ENCODE assay signal across 8 cellular contexts in the genomic region with DNA sequence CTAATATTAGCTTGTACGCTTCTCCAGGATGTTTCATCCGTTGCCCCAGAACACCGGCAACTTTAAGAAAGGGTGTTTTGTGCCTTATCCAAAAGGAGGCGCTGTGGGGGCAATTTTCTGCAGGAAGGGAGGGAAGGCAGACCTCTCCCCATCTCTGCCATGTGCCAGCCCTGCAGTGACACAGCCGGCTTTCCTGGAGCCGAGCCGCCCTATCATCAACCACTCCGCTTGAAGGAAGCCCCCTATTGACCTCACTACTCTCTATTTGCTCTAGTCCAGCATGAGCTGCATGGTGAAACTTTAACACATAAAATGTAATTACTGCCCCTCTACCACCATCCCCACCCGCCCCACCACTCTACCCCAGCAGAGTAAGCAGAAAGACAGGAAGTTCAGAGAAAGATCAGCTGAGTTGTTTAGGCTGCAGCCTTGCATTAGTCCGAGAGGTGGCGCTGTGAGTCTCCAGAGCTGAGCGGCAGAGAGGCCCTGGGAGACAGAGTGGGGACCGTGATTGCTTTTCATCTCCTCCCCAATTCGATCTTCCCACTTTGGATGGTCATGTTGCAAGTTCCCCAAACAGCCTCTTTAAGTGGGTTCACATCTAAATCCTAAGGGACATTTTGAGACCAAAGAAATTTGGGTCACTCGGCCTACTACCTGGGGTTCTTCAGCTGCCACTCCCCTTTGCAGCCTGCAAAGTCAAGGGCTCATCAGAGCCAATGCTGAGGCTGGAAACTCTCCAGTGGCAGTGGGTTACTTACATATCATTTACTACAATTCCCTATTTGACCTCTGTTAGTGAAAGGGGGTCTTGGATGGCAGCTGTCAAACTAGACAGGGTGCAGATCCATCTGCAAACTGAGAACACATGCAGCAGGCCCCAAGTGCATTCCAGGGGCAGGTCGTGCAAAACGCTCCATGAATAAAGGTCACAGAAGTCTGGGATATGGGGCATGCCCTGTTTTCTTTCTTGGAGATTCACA. TPM values are rescaled to one million over a fixed set of nuclear protein-coding genes. Genes with fewer than 3 reads are reported as not detected.
DNase-seq lines count a peak whose midpoint lies in the region; ATAC-seq and TF ChIP-seq lines count a peak whose summit lies in the region.

No MANE protein-coding gene starts in this region.

- TF ChIP-seq POLR2A in thyroid gland (IDR thresholded peaks at IDR 0.05) = no peak

- no peaks in the 10 kb centered on the region for H3K36me3 ChIP-seq in A673 (ENCODE audit: insufficient read depth, low read length, poor library complexity, severe bottlenecking)
- H3K36me3 ChIP-seq in fibroblast of lung (ENCODE audit: control insufficient read depth, insufficient read depth, low read length) = no peaks in the 10 kb centered on the region
- H3K36me3 ChIP-seq in thyroid gland = no peaks in the 10 kb centered on the region

- H4K20me1 ChIP-seq in fibroblast of lung (ENCODE audit: control insufficient read depth, extremely low read depth, insufficient read depth, low read length) = no peaks in the 10 kb centered on the region

- H3K27me3 ChIP-seq in A673 (replicated peaks; ENCODE audit: insufficient read depth, low read depth, low read length, poor library complexity) (no peaks in the 10 kb centered on the region), fibroblast of lung (ENCODE audit: control insufficient read depth, insufficient read depth, low read length) (no peaks in the 10 kb centered on the region), thyroid gland (no peaks in the 10 kb centered on the region)

- peak; percentile 72 for DNase-seq in A673 (ENCODE audit: low spot score)
- peak; percentile 48 for DNase-seq in NOMO-1 treated with DMSO at 0.1 percent for 48 hours (lab: John Stamatoyannopoulos, UW; ENCODE audit: unreplicated experiment)
- DNase-seq in activated T-cell treated with anti-CD3 and anti-CD28 coated beads, Interleukin-2, amount 50 U/mL, for 24 hours = peak; percentile 65
- peak; percentile 37 to 62 for DNase-seq in fibroblast of lung (ENCODE audit: low read depth in 2 of 2)
- peak; percentile 61 for DNase-seq in natural killer cell treated with Interleukin-12 subunit alpha and Interleukin-12 subunit beta and Interleukin-15 and Interleukin-18, amount 100 ng/mL, for 72 hours (ENCODE audit: low spot score)
- peak; percentile 64 to 73 for DNase-seq in thyroid gland

- intact Hi-C loops in A673 (cut with micrococcal nuclease; ENCODE audit: unreplicated experiment) = loop anchor here (1.0 kb wide), 2 partner anchors 79 to 314 kb away; no protein-coding TSS in a partner anchor
- intact Hi-C loops in thyroid gland (cut with DNase I) = loop anchor here (5.0 kb wide), 1 partner anchor 84 kb away; no protein-coding TSS in a partner anchor

- no peak overlapping the region for H2AFZ ChIP-seq in fibroblast of lung (ENCODE audit: low read length)

- no peak overlapping the region for H3K4me3 ChIP-seq in A673 (ENCODE audit: low read depth, low read length, poor library complexity, severe bottlenecking)
- no peak overlapping the region for H3K4me3 ChIP-seq in fibroblast of lung (replicated peaks in 1 of 4; ENCODE audit: control extremely low read depth in 1 of 4, insufficient read depth in 1 of 4, low read depth in 3 of 4, low read length in 4 of 4)
- no peak overlapping the region for H3K4me3 ChIP-seq in thyroid gland (replicated peaks in 1 of 3)

- H3K36me3 Mint-ChIP-seq in activated T-cell treated with anti-CD3 and anti-CD28 coated beads, Interleukin-2, amount 50 U/mL, for 24 hours (ENCODE audit: low read depth) = no peaks in the 10 kb centered on the region
- H3K36me3 Mint-ChIP-seq in natural killer cell treated with Interleukin-12 subunit alpha and Interleukin-12 subunit beta and Interleukin-15 and Interleukin-18, amount 100 ng/mL, for 72 hours = no peaks in the 10 kb centered on the region

- CTCF ChIA-PET in A673 (lab: Charles Lee) = interaction anchor here (0.6 to 2.3 kb wide), 11 partner anchors 10 to 398 kb away, joined by 3 to 27 read pairs (median 5); no protein-coding TSS in a partner anchor

- H3K27me3 Mint-ChIP-seq in activated T-cell treated with anti-CD3 and anti-CD28 coated beads, Interleukin-2, amount 50 U/mL, for 24 hours = no peaks in the 10 kb centered on the region
- H3K27me3 Mint-ChIP-seq in natural killer cell treated with Interleukin-12 subunit alpha and Interleukin-12 subunit beta and Interleukin-15 and Interleukin-18, amount 100 ng/mL, for 72 hours = no peaks in the 10 kb centered on the region

- no peaks in the 10 kb centered on the region for H3K9me3 Mint-ChIP-seq in activated T-cell treated with anti-CD3 and anti-CD28 coated beads, Interleukin-2, amount 50 U/mL, for 24 hours
- H3K9me3 Mint-ChIP-seq in natural killer cell treated with Interleukin-12 subunit alpha and Interleukin-12 subunit beta and Interleukin-15 and Interleukin-18, amount 100 ng/mL, for 72 hours = no peaks in the 10 kb centered on the region

- no peaks in the 10 kb centered on the region for H3K4me1 Mint-ChIP-seq in activated T-cell treated with anti-CD3 and anti-CD28 coated beads, Interleukin-2, amount 50 U/mL, for 24 hours (ENCODE audit: low read depth)
- H3K4me1 Mint-ChIP-seq in natural killer cell treated with Interleukin-12 subunit alpha and Interleukin-12 subunit beta and Interleukin-15 and Interleukin-18, amount 100 ng/mL, for 72 hours (ENCODE audit: low read depth in 2 of 2) = peaks cover 0 to 8% of the 10 kb centered on the region in 2 donors

- no peak overlapping the region for H3K4me3 Mint-ChIP-seq in activated T-cell treated with anti-CD3 and anti-CD28 coated beads, Interleukin-2, amount 50 U/mL, for 24 hours
- no peak overlapping the region for H3K4me3 Mint-ChIP-seq in natural killer cell treated with Interleukin-12 subunit alpha and Interleukin-12 subunit beta and Interleukin-15 and Interleukin-18, amount 100 ng/mL, for 72 hours

- POLR2A ChIA-PET in A673 (lab: Charles Lee; ENCODE audit: low non-redundant PET) = no interaction called here

- TF ChIP-seq CTCF in A673 (conservative IDR thresholded peaks at IDR 0.05; ENCODE audit: low read depth, low read length) (peak; percentile 88), fibroblast of lung (conservative IDR thresholded peaks at IDR 0.05 in 1 of 2, IDR thresholded peaks at IDR 0.05 in 1 of 2; ENCODE audit: low read depth in 1 of 2, low read length in 2 of 2) (peak; percentile 75 to 93), thyroid gland (IDR thresholded peaks at IDR 0.05) (peak; percentile 21 to 83 (median 57))

- no peak overlapping the region for H3K4me2 ChIP-seq in fibroblast of lung (ENCODE audit: extremely low read depth, insufficient read depth, low read length)

- peak; percentile 92 for ATAC-seq in GM18511 (IDR thresholded peaks at IDR 0.05; ENCODE audit: unreplicated experiment)
- peak; percentile 87 for ATAC-seq in HG03159 (IDR thresholded peaks at IDR 0.05; ENCODE audit: unreplicated experiment)
- ATAC-seq in natural killer cell treated with Interleukin-12 subunit alpha and Interleukin-12 subunit beta and Interleukin-15 and Interleukin-18, amount 100 ng/mL, for 72 hours = peak; percentile 66 to 67

- H3K4me1 ChIP-seq in A673 (ENCODE audit: insufficient read depth, low read length, poor library complexity, severe bottlenecking) (no peaks in the 10 kb centered on the region), fibroblast of lung (ENCODE audit: control insufficient read depth, extremely low read depth, insufficient read depth, low read length) (no peaks in the 10 kb centered on the region), thyroid gland (no peaks in the 10 kb centered on the region)

- BruUV-seq in A673 (replicated peaks; lab: Mats Ljungman, UMichigan) = no TSS peak

- WGBS in thyroid gland, 2 donors = 36 to 47% methylated on average over 16 to 17 of the region's 17 CpGs

- no peaks in the 10 kb centered on the region for H3K79me2 ChIP-seq in fibroblast of lung (ENCODE audit: control insufficient read depth, insufficient read depth, low read length)

- H3K27ac ChIP-seq in A673 (ENCODE audit: low read depth, low read length, poor library complexity, severe bottlenecking) (no peak overlapping the region), fibroblast of lung (ENCODE audit: insufficient read depth, low read length) (no peak overlapping the region), thyroid gland (no peak overlapping the region)

- H3K9me3 ChIP-seq in A673 (ENCODE audit: low read depth, low read length, poor library complexity, severe bottlenecking) (no peaks in the 10 kb centered on the region), fibroblast of lung (ENCODE audit: control insufficient read depth, insufficient read depth, low read depth, low read length) (no peaks in the 10 kb centered on the region), thyroid gland (no peaks in the 10 kb centered on the region)

- H3K27ac Mint-ChIP-seq in activated T-cell treated with anti-CD3 and anti-CD28 coated beads, Interleukin-2, amount 50 U/mL, for 24 hours = no peak overlapping the region
- no peak overlapping the region for H3K27ac Mint-ChIP-seq in natural killer cell treated with Interleukin-12 subunit alpha and Interleukin-12 subunit beta and Interleukin-15 and Interleukin-18, amount 100 ng/mL, for 72 hours

- H3K9ac ChIP-seq in fibroblast of lung (ENCODE audit: insufficient read depth, low read length) = no peak overlapping the region

RNA-seq across cellular contexts. Expression of gene RAD18, which starts 24.7 kb away (rescaled TPM):
- total RNA-seq in A673 (2021) (39.1 and 42.5 TPM in 2 replicates), fibroblast of lung (5.6 and 6.1 TPM in 2 replicates), thyroid gland (10 to 100 TPM in 3 of 4 donors, 1 to 10 TPM in 1; 9.6 to 18.4 (median 10.5) TPM)
- polyA plus RNA-seq in fibroblast of lung = 9.9 and 19.5 TPM in 2 replicates
- 5.4 and 9.5 TPM in 2 replicates for polyA plus RNA-seq in fibroblast of lung (2012)
- polyA minus RNA-seq in fibroblast of lung (ENCODE audit: low replicate concordance) = 1.7 and 9.2 TPM in 2 replicates
- total RNA-seq in natural killer cell treated with Interleukin-12 subunit alpha and Interleukin-12 subunit beta and Interleukin-15 and Interleukin-18, amount 100 ng/mL, for 72 hours = 10 to 100 TPM; 33.4 to 66.0 TPM
